ENCODE assay signal across 1 cellular context in genomic region chr2:72841462-72842125, GRCh38.
TF ChIP-seq lines count a peak whose summit lies in the region.

No MANE protein-coding gene starts in this region.

TF ChIP-seq in SK-N-SH treated with all-trans-retinoic acid at 6 μM for 48 hours, 23 proteins besides CTCF, POLR2A, EP300 and RAD21 (continued from another document):
- TF ChIP-seq PATZ1 (CRISPR knock-in tag; IDR thresholded peaks at IDR 0.05; ENCODE audit: borderline replicate concordance) (no peak), SNAI2 (CRISPR knock-in tag; IDR thresholded peaks at IDR 0.05) (no peak), TCF4 (CRISPR knock-in tag; IDR thresholded peaks at IDR 0.05; ENCODE audit: borderline replicate concordance) (no peak), ZFP3 (CRISPR knock-in tag; IDR thresholded peaks at IDR 0.05) (no peak)
